In the genomic region with DNA sequence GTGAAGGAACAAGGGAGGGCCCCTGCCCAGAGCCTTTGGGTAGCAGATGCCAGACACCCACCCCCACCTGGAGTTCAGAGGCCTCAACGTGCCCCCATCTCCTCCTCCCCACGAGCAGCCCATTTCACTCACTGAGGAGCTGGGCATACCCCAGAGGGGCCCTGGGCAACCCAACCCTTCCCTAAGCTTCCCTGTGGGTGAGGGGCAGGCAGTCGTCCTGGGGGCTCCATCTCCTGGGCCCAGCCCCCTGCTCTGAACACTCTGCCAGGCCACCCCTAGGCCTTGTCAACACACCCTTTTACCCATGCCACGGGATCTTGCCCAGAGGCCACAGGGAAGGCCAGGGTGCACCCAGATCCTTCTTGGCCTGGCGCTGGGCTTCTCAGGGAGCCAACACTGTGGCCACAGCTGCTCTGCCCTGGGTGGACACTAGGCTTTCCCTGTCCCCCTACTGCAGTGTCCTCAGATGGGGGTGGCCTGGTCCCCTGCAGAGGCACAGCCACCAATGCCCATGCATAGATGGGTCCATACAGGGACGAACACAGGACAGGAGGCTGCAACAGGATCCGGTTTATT, we compare ENCODE assay signal across 14 cellular contexts. TPM values are rescaled to one million over a fixed set of nuclear protein-coding genes. Genes with fewer than 3 reads are reported as not detected.
DNase-seq lines count a peak whose midpoint lies in the region; ATAC-seq, FAIRE-seq and TF ChIP-seq lines count a peak whose summit lies in the region.
"Had no signal": no experiment of that assay in that cellular context is flagged by ENCODE, and none has a peak within 500 bp of the region (broad histone marks: within the 10 kb centered on the region; RNA-seq: fewer than 3 reads in every experiment).

No MANE protein-coding gene starts in this region.

- H3K9me3 Mint-ChIP-seq in astrocyte (ENCODE audit: unreplicated experiment) (no peaks in the 10 kb centered on the region), naive B cell (no peaks in the 10 kb centered on the region)
- H3K9me3 Mint-ChIP-seq: activated naive CD4-positive, alpha-beta T cell treated with anti-CD3 and anti-CD28 coated beads, Interleukin-2, amount 50 U/mL, for 24 hours had no signal

- H3K27me3 ChIP-seq in A673 (replicated peaks; ENCODE audit: insufficient read depth, low read depth, low read length, poor library complexity) (no peaks in the 10 kb centered on the region), astrocyte (ENCODE audit: insufficient read depth, low read length) (no peaks in the 10 kb centered on the region)
- H3K27me3 ChIP-seq: SJCRH30 had no signal

- no peak for FAIRE-seq in astrocyte (lab: Jason Lieb, UNC)
- FAIRE-seq: TTC549 had no signal

- H4K20me1 ChIP-seq in astrocyte (ENCODE audit: insufficient read depth, low read length): peaks cover 54% of the 10 kb centered on the region

- peak overlapping the region; percentile 28 for H3K9ac ChIP-seq in astrocyte (ENCODE audit: low read length)

- H3K27ac Mint-ChIP-seq in astrocyte (ENCODE audit: unreplicated experiment) (no peak overlapping the region), naive B cell (peak overlapping the region in 2 of 6 donors; percentile 23 to 57)

- H3K4me1 Mint-ChIP-seq in astrocyte (ENCODE audit: low read depth, unreplicated experiment) (peaks cover 25% of the 10 kb centered on the region), naive B cell (peaks cover 48 to 74% (median 59%) of the 10 kb centered on the region in 3 donors)

- peak overlapping the region; percentile 52 for H3K27ac ChIP-seq in A673 (ENCODE audit: low read depth, low read length, poor library complexity, severe bottlenecking)
- peak overlapping the region; percentile 29 for H3K27ac ChIP-seq in astrocyte (ENCODE audit: low read depth, low read length)
- H3K27ac ChIP-seq: SJCRH30 had no signal

- H3K4me3 Mint-ChIP-seq in astrocyte (ENCODE audit: unreplicated experiment) (no peak overlapping the region), naive B cell (peak overlapping the region in 5 of 8 donors; percentile 3 to 96 (median 7))

- H3K36me3 ChIP-seq in A673 (ENCODE audit: insufficient read depth, low read length, poor library complexity, severe bottlenecking): peaks cover 19% of the 10 kb centered on the region
- no peaks in the 10 kb centered on the region for H3K36me3 ChIP-seq in astrocyte (ENCODE audit: insufficient read depth, low read length)
- H3K36me3 ChIP-seq: SJCRH30 had no signal

- BruUV-seq in A673 (replicated peaks; lab: Mats Ljungman, UMichigan): no TSS peak

- ATAC-seq in naive B cell (ENCODE audit: low read depth in 2 of 2) (no peak), GM21786 (IDR thresholded peaks at IDR 0.05; ENCODE audit: unreplicated experiment) (no peak)
- ATAC-seq in stimulated activated naive CD8-positive, alpha-beta T cell treated with anti-CD3 and anti-CD28 coated beads, Interleukin-15, Interleukin-2, amounts not matched to agents 100 U/mL and 50 U/mL, for 24 hours: no peak

- H3K4me2 ChIP-seq in astrocyte (ENCODE audit: low read length): peak overlapping the region; percentile 99

- CTCF ChIA-PET in A673 (lab: Charles Lee) (interaction anchor here (0.6 to 1.3 kb wide), 3 partner anchors 31 to 117 kb away, joined by 3 to 7 read pairs (median 3); a partner anchor contains a TSS), HEK293T (lab: Yijun Ruan, JAX) (no interaction called here)

- POLR2A ChIA-PET in A673 (lab: Charles Lee; ENCODE audit: low non-redundant PET) (interaction anchor here (0.5 kb wide), 1 partner anchor 942 kb away, joined by 8 read pairs; a partner anchor contains a TSS), HEK293T (lab: Yijun Ruan, JAX) (interaction anchor here (1.7 to 2.0 kb wide), 2 partner anchors 116 to 269 kb away, joined by 5 to 6 read pairs; a partner anchor contains a TSS)

- peaks cover 73% of the 10 kb centered on the region for H3K79me2 ChIP-seq in astrocyte (ENCODE audit: insufficient read depth, low read length)

- TF ChIP-seq CTCF in A673 (conservative IDR thresholded peaks at IDR 0.05; ENCODE audit: low read depth, low read length): no peak
- TF ChIP-seq CTCF in astrocyte (IDR thresholded peaks at IDR 0.05; ENCODE audit: insufficient read depth, low read depth, low read length): no peak

- DNase-seq in A673 (ENCODE audit: low spot score): no peak
- DNase-seq in HEK293T (ENCODE audit: extremely low spot score): no peak
- DNase-seq in astrocyte (ENCODE audit: low read depth): no peak
- DNase-seq in naive B cell: no peak
- DNase-seq in NCI-H446 treated with DMSO at 0.1 percent for 48 hours (lab: John Stamatoyannopoulos, UW): no peak
- no peak for DNase-seq in stimulated activated naive CD8-positive, alpha-beta T cell treated with anti-CD3 and anti-CD28 coated beads, Interleukin-15, Interleukin-2, amounts not matched to agents 100 U/mL and 50 U/mL, for 24 hours
- no peak for DNase-seq in NCI-H2081 (lab: John Stamatoyannopoulos, UW)
- DNase-seq: AML-193; stimulated activated naive CD4-positive, alpha-beta T cell had no signal

- H3K9me3 ChIP-seq in A673 (ENCODE audit: low read depth, low read length, poor library complexity, severe bottlenecking) (no peaks in the 10 kb centered on the region), astrocyte (ENCODE audit: insufficient read depth, low read depth, low read length) (no peaks in the 10 kb centered on the region)
- H3K9me3 ChIP-seq: SJCRH30 had no signal

- H3K4me1 ChIP-seq in A673 (ENCODE audit: insufficient read depth, low read length, poor library complexity, severe bottlenecking) (peaks cover 46% of the 10 kb centered on the region), astrocyte (ENCODE audit: insufficient read depth, low read length) (peaks cover 48% of the 10 kb centered on the region)

- H3K4me3 ChIP-seq in A673 (ENCODE audit: low read depth, low read length, poor library complexity, severe bottlenecking): no peak overlapping the region
- no peak overlapping the region for H3K4me3 ChIP-seq in astrocyte (ENCODE audit: insufficient read depth, low read depth, low read length)
- H3K4me3 ChIP-seq: SJCRH30 had no signal

- H3K27me3 Mint-ChIP-seq in astrocyte (ENCODE audit: low read depth, unreplicated experiment): peaks cover 4% of the 10 kb centered on the region
- H3K27me3 Mint-ChIP-seq in naive B cell: peaks cover 4 to 5% (median 4%) of the 10 kb centered on the region in 3 donors

- intact Hi-C loops in A673 (cut with micrococcal nuclease; ENCODE audit: unreplicated experiment): loop anchor here (5.0 kb wide), 1 partner anchor 117 kb away; a partner anchor contains a TSS

- H3K36me3 Mint-ChIP-seq in astrocyte (ENCODE audit: low read depth, unreplicated experiment) (peaks cover 8% of the 10 kb centered on the region), naive B cell (no peaks in the 10 kb centered on the region)

- H2AFZ ChIP-seq in astrocyte (ENCODE audit: low read depth, low read length): no peak overlapping the region

TF ChIP-seq in HEK293T, 16 proteins besides CTCF, POLR2A, EP300 and RAD21:
- TF ChIP-seq SUZ12 (IDR thresholded peaks at IDR 0.05) (no peak), L3MBTL2 (conservative IDR thresholded peaks at IDR 0.05) (no peak), ZNF384 (IDR thresholded peaks at IDR 0.05) (no peak), ELF4 (IDR thresholded peaks at IDR 0.05) (peak; percentile 8; the same call in 1 of the 2 replicates)

RNA-seq across cellular contexts. Expression of a gene that starts 3.4 kb away (rescaled TPM):
- total RNA-seq in A673 (2021): 91.0 and 115 TPM in 2 replicates
- total RNA-seq in astrocyte: 84.5 and 97.9 TPM in 2 replicates
- polyA plus RNA-seq in naive B cell (ENCODE audit: low read depth in 6 of 6): 10 to 100 TPM; 63.5 to 88.8 (median 72.4) TPM

RNA-seq across cellular contexts. Expression of a gene that starts 25.0 kb away (rescaled TPM):
- total RNA-seq in A673 (2021) (not detected in 2 replicates), astrocyte (not detected in 2 replicates)
- polyA plus RNA-seq in naive B cell (ENCODE audit: low read depth in 6 of 6): not detected
- total RNA-seq: mesenteric fat pad, SJCRH30 had no signal

RNA-seq across cellular contexts. Expression of a gene that starts 30.7 kb away (rescaled TPM):
- total RNA-seq in A673 (2021) (21.1 and 21.4 TPM in 2 replicates), astrocyte (16.0 and 16.1 TPM in 2 replicates)
- 10 to 100 TPM in 1 of 6 donors, 1 to 10 TPM in 5; 5.2 to 10.2 (median 8.3) TPM for polyA plus RNA-seq in naive B cell (ENCODE audit: low read depth in 6 of 6)

RNA-seq across cellular contexts. Expression of a gene that starts 44.0 kb away (rescaled TPM):
- total RNA-seq in A673 (2021) (not detected in 2 replicates), astrocyte (not detected in 2 replicates)
- not detected for polyA plus RNA-seq in naive B cell (ENCODE audit: low read depth in 6 of 6)
- total RNA-seq: mesenteric fat pad, SJCRH30 had no signal

RNA-seq across cellular contexts. Expression of a gene that starts 52.9 kb away (rescaled TPM):
- total RNA-seq in A673 (2021) (41.1 and 47.3 TPM in 2 replicates), astrocyte (48.4 and 49.4 TPM in 2 replicates)
- 10 to 100 TPM; 27.4 to 50.6 (median 32.8) TPM for polyA plus RNA-seq in naive B cell (ENCODE audit: low read depth in 6 of 6)
